23 cellular contexts compared by ENCODE assay signal in genomic region chr3:7193271-7193670, GRCh38.
"Had no signal": no experiment of that assay in that cellular context is flagged by ENCODE, and none has a peak within 500 bp of the region (broad histone marks: within the 10 kb centered on the region; RNA-seq: fewer than 3 reads in every experiment).

No MANE protein-coding gene starts in this region.

- H3K9me3 ChIP-seq: colonic mucosa, esophagus muscularis mucosa, esophagus squamous epithelium, gastrocnemius medialis, gastroesophageal sphincter, heart left ventricle had no signal

- ATAC-seq: effector memory CD8-positive, alpha-beta T cell; esophagus mucosa; foreskin keratinocyte; gastrocnemius medialis; gastroesophageal sphincter; heart left ventricle had no signal

- H3K4me3 ChIP-seq: colonic mucosa, coronary artery, dorsolateral prefrontal cortex, esophagus muscularis mucosa, esophagus squamous epithelium, gastrocnemius medialis, gastroesophageal sphincter, heart left ventricle had no signal

- H3K4me1 ChIP-seq: colonic mucosa, esophagus muscularis mucosa, esophagus squamous epithelium, foreskin keratinocyte, gastrocnemius medialis, gastroesophageal sphincter, heart left ventricle had no signal

- H3K27me3 ChIP-seq: colonic mucosa, dorsolateral prefrontal cortex, esophagus muscularis mucosa, esophagus squamous epithelium, foreskin keratinocyte, gastrocnemius medialis, gastroesophageal sphincter, heart left ventricle had no signal

- DNase-seq: colonic mucosa; cortex of kidney; dermis blood vessel endothelial cell; dorsolateral prefrontal cortex; effector CD4-positive, alpha-beta T cell; effector CD8-positive, alpha-beta T cell; effector memory CD4-positive, alpha-beta T cell; effector memory CD8-positive, alpha-beta T cell; endodermal cell; erythroblast; esophagus squamous epithelium; foreskin fibroblast; foreskin melanocyte; gastrocnemius medialis; glutamatergic neuron; head of caudate nucleus; heart left ventricle had no signal

- H3K27ac ChIP-seq: colonic mucosa, coronary artery, dorsolateral prefrontal cortex, epithelial cell of prostate, esophagus muscularis mucosa, esophagus squamous epithelium, foreskin keratinocyte, gastrocnemius medialis, gastroesophageal sphincter, heart left ventricle had no signal
